ENCODE assay signal across 17 cellular contexts in genomic region chr6:56440551-56440981, GRCh38.
A peak's percentile ranks its signal among the peaks of the same experiment; 100 is the strongest.
DNase-seq lines count a peak whose midpoint lies in the region; TF ChIP-seq lines count a peak whose summit lies in the region.
"Had no signal": no experiment of that assay in that cellular context is flagged by ENCODE, and none has a peak within 500 bp of the region (broad histone marks: within the 10 kb centered on the region; RNA-seq: fewer than 3 reads in every experiment).

No MANE protein-coding gene starts in this region.

- H4K20me1 ChIP-seq in hepatocyte (ENCODE audit: insufficient read depth, poor library complexity, severe bottlenecking), result no peaks in the 10 kb centered on the region

- H3K36me3 ChIP-seq in hepatocyte (replicated peaks; ENCODE audit: insufficient read depth, low read depth), result no peaks in the 10 kb centered on the region
- peaks cover 2% of the 10 kb centered on the region for H3K36me3 ChIP-seq in rectal smooth muscle tissue (ENCODE audit: control insufficient read depth, insufficient read depth, low read length)

- no peak overlapping the region for H3K4me2 ChIP-seq in hepatocyte

- H3K27ac Mint-ChIP-seq in endothelial cell (ENCODE audit: unreplicated experiment) (no peak overlapping the region), osteocyte (ENCODE audit: unreplicated experiment) (no peak overlapping the region)
- H3K27ac Mint-ChIP-seq: H9 had no signal

- H3K4me3 ChIP-seq in hepatocyte (no peak overlapping the region), rectal smooth muscle tissue (ENCODE audit: low read length) (no peak overlapping the region)

- H3K4me1 Mint-ChIP-seq in endothelial cell (ENCODE audit: unreplicated experiment), result no peaks in the 10 kb centered on the region
- H3K4me1 Mint-ChIP-seq in osteocyte (ENCODE audit: unreplicated experiment), result no peaks in the 10 kb centered on the region
- H3K4me1 Mint-ChIP-seq: H9 had no signal

- CTCF ChIA-PET in RWPE1 (lab: Yijun Ruan, JAX), result no interaction called here

- H3K4me3 Mint-ChIP-seq in endothelial cell (ENCODE audit: unreplicated experiment) (no peak overlapping the region), osteocyte (ENCODE audit: unreplicated experiment) (no peak overlapping the region)
- H3K4me3 Mint-ChIP-seq: H9 had no signal

- no peak overlapping the region for H3K27ac ChIP-seq in RWPE1
- no peak overlapping the region for H3K27ac ChIP-seq in hepatocyte
- H3K27ac ChIP-seq in rectal smooth muscle tissue (ENCODE audit: low read depth, low read length), result peak overlapping the region; percentile 18

- no peaks in the 10 kb centered on the region for H3K79me2 ChIP-seq in hepatocyte

- no peak overlapping the region for H3K9ac ChIP-seq in rectal smooth muscle tissue (ENCODE audit: low read length)

- TF ChIP-seq CTCF in RWPE1 (conservative IDR thresholded peaks at IDR 0.05; ENCODE audit: low read depth) (no peak), hepatocyte (IDR thresholded peaks at IDR 0.05; ENCODE audit: poor library complexity) (no peak), endothelial cell (IDR thresholded peaks at IDR 0.05; ENCODE audit: unreplicated experiment) (no peak), osteocyte (IDR thresholded peaks at IDR 0.05) (no peak)

- H3K9me2 ChIP-seq in hepatocyte (replicated peaks; ENCODE audit: insufficient read depth), result no peaks in the 10 kb centered on the region

- no peak overlapping the region for H2AFZ ChIP-seq in hepatocyte

- H3K27me3 ChIP-seq in hepatocyte (no peaks in the 10 kb centered on the region), rectal smooth muscle tissue (ENCODE audit: control insufficient read depth, insufficient read depth, low read length) (no peaks in the 10 kb centered on the region)

- POLR2A ChIA-PET in RWPE1 (lab: Yijun Ruan, JAX; ENCODE audit: low non-redundant PET), result no interaction called here

- H3K9me3 ChIP-seq in hepatocyte (ENCODE audit: low read depth), result no peaks in the 10 kb centered on the region

- H3K9me3 Mint-ChIP-seq in endothelial cell (ENCODE audit: unreplicated experiment) (no peaks in the 10 kb centered on the region), osteocyte (ENCODE audit: unreplicated experiment) (no peaks in the 10 kb centered on the region)

- peak; percentile 10 for DNase-seq in HT-29 (ENCODE audit: low spot score)
- peak; percentile 15 for DNase-seq in RWPE1 (ENCODE audit: low spot score)
- DNase-seq in hepatocyte (ENCODE audit: low spot score), result peak; percentile 14
- no peak for DNase-seq in endothelial cell (ENCODE audit: low spot score)
- no peak for DNase-seq in stimulated activated CD4-positive, alpha-beta T cell treated with anti-CD3 and anti-CD28 coated beads, Interleukin-4, amount 100 ng/mL, for 24 hours
- DNase-seq in osteocyte (ENCODE audit: extremely low spot score, unreplicated experiment), result no peak
- DNase-seq in SW 1271 (lab: John Stamatoyannopoulos, UW), result no peak
- DNase-seq: Caco-2, DMS79 treated with DMSO at 0.1 percent for 48 hours, H9, NCI-H1048, NCI-H146, NCI-H2081 treated with DMSO at 0.1 percent for 48 hours, NCI-H345, NCI-H748 treated with DMSO at 0.1 percent for 48 hours, Right ventricle myocardium superior had no signal

- H3K36me3 Mint-ChIP-seq in endothelial cell (ENCODE audit: low read depth, unreplicated experiment) (peaks cover 3% of the 10 kb centered on the region), osteocyte (ENCODE audit: unreplicated experiment) (no peaks in the 10 kb centered on the region)

- H3K4me1 ChIP-seq in hepatocyte (ENCODE audit: insufficient read depth) (no peaks in the 10 kb centered on the region), rectal smooth muscle tissue (ENCODE audit: control insufficient read depth, insufficient read depth, low read length) (peaks cover 17% of the 10 kb centered on the region)
- H3K4me1 ChIP-seq: Caco-2 had no signal

- H3K27me3 Mint-ChIP-seq in endothelial cell (ENCODE audit: unreplicated experiment) (no peaks in the 10 kb centered on the region), osteocyte (ENCODE audit: unreplicated experiment) (peaks cover 5% of the 10 kb centered on the region)

- 63% methylated on average over 4 of the region's 4 CpGs for WGBS in hepatocyte (ENCODE audit: low lambda C conversion rate, missing lambda C conversion rate)

Comparison
In these comparisons a context has a peak if more than half of its experiments do, and no peak if none do; other contexts are left out.
1. DNase-seq: peak in HT-29 (single experiment), RWPE1 (single experiment) and hepatocyte (single experiment); none in endothelial cell (single experiment), stimulated activated CD4-positive, alpha-beta T cell treated with anti-CD3 and anti-CD28 coated beads, Interleukin-4, amount 100 ng/mL, for 24 hours (single experiment), osteocyte (single experiment) and SW 1271 (0 of 2).